Comparison of ENCODE assay signal across 9 cellular contexts in the genomic region with DNA sequence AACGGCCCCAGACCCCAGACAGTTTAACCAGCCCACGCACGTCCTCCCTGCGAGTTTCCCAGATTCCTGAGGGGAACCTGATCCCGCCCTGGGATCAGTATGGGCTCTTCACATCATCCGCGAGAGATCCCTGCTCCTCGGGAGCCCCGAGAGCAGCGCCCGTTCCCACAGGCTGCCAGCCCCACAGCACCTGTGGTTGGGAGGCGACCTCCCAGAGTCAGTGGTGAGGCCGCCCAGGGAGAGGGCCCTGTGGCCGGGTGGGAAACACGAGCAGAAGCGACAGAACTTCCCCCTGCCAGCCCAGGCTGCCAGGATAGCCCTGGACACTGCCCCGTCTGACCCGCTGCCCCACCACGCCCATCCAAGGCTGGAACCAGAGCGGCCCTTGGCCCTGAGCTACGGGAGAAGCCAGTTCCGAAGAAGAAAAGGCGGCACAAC. TPM values are rescaled to one million over a fixed set of nuclear protein-coding genes. Genes with fewer than 3 reads are reported as not detected.
DNase-seq lines count a peak whose midpoint lies in the region; ATAC-seq lines count a peak whose summit lies in the region.
"Had no signal": no experiment of that assay in that cellular context is flagged by ENCODE, and none has a peak within 500 bp of the region (broad histone marks: within the 10 kb centered on the region; RNA-seq: fewer than 3 reads in every experiment).

No MANE protein-coding gene starts in this region.

- H3K4me1 ChIP-seq in adipocyte (ENCODE audit: control insufficient read depth, insufficient read depth, low read length), result peaks cover 39% of the 10 kb centered on the region

- ATAC-seq in left colon (peak; percentile 58), HG03045 (IDR thresholded peaks at IDR 0.05; ENCODE audit: unreplicated experiment) (no peak), HG03521 (IDR thresholded peaks at IDR 0.05; ENCODE audit: unreplicated experiment) (no peak)
- no peak for ATAC-seq in stimulated activated memory B cell treated with anti-CD40 and anti-IgM and Interleukin-4, amounts not matched to agents 10 μg/mL and 1 μg/mL and 100 μg/mL, for 72 hours

- peaks cover 8% of the 10 kb centered on the region for H3K27me3 Mint-ChIP-seq in IgD-negative memory B cell
- H3K27me3 Mint-ChIP-seq in stimulated activated memory B cell treated with anti-CD40 and anti-IgM and Interleukin-4, amounts not matched to agents 10 μg/mL and 1 μg/mL and 100 μg/mL, for 72 hours, result no peaks in the 10 kb centered on the region

- peaks cover 7 to 13% (median 9%) of the 10 kb centered on the region in 3 donors for H3K4me1 Mint-ChIP-seq in IgD-negative memory B cell
- peaks cover 18% of the 10 kb centered on the region for H3K4me1 Mint-ChIP-seq in stimulated activated memory B cell treated with anti-CD40 and anti-IgM and Interleukin-4, amounts not matched to agents 10 μg/mL and 1 μg/mL and 100 μg/mL, for 72 hours

- peaks cover 0 to 1% (median 0%) of the 10 kb centered on the region in 3 donors for H3K9me3 Mint-ChIP-seq in IgD-negative memory B cell
- no peaks in the 10 kb centered on the region for H3K9me3 Mint-ChIP-seq in stimulated activated memory B cell treated with anti-CD40 and anti-IgM and Interleukin-4, amounts not matched to agents 10 μg/mL and 1 μg/mL and 100 μg/mL, for 72 hours

- H3K4me3 Mint-ChIP-seq in IgD-negative memory B cell, result peak overlapping the region in 3 of 4 donors; percentile 47 to 87 (median 73)
- H3K4me3 Mint-ChIP-seq in stimulated activated memory B cell treated with anti-CD40 and anti-IgM and Interleukin-4, amounts not matched to agents 10 μg/mL and 1 μg/mL and 100 μg/mL, for 72 hours, result no peak overlapping the region

- no peaks in the 10 kb centered on the region for H3K36me3 ChIP-seq in adipocyte (ENCODE audit: control insufficient read depth, insufficient read depth, low read length, severe bottlenecking)

- no peaks in the 10 kb centered on the region for H3K36me3 Mint-ChIP-seq in IgD-negative memory B cell
- H3K36me3 Mint-ChIP-seq in stimulated activated memory B cell treated with anti-CD40 and anti-IgM and Interleukin-4, amounts not matched to agents 10 μg/mL and 1 μg/mL and 100 μg/mL, for 72 hours, result no peaks in the 10 kb centered on the region

- peak overlapping the region; percentile 84 to 98 (median 93) for H3K27ac Mint-ChIP-seq in IgD-negative memory B cell
- peak overlapping the region; percentile 96 for H3K27ac Mint-ChIP-seq in stimulated activated memory B cell treated with anti-CD40 and anti-IgM and Interleukin-4, amounts not matched to agents 10 μg/mL and 1 μg/mL and 100 μg/mL, for 72 hours

- no peaks in the 10 kb centered on the region for H3K9me3 ChIP-seq in adipocyte (ENCODE audit: control insufficient read depth, low read length)

- intact Hi-C loops in left colon (cut with DNase I, micrococcal nuclease), result no loop called here

- H3K9ac ChIP-seq in adipocyte (ENCODE audit: low read length), result peak overlapping the region; percentile 71

- DNase-seq in adipocyte (ENCODE audit: low read depth), result no peak
- peak in 1 of 2 donors; percentile 44 for DNase-seq in left colon
- no peak for DNase-seq in NCI-H2227 treated with DMSO at 0.1 percent for 48 hours (lab: John Stamatoyannopoulos, UW)
- DNase-seq in hippocampal formation (lab: John Stamatoyannopoulos, UW), result no peak
- DNase-seq: NCI-H774 had no signal

- H3K27me3 ChIP-seq in adipocyte (replicated peaks; ENCODE audit: control insufficient read depth, insufficient read depth, low read length), result peaks cover 43% of the 10 kb centered on the region

- H3K4me3 ChIP-seq in adipocyte (ENCODE audit: low read length), result peak overlapping the region; percentile 49

RNA-seq across cellular contexts. Expression of gene TSC22D3, which starts 32.8 kb away (rescaled TPM):
- polyA plus RNA-seq in IgD-negative memory B cell, result 1,475 TPM
- 100 to 1,000 TPM in 1 of 2 donors, 10 to 100 TPM in 1; 33.0 to 106 TPM for total RNA-seq in left colon

RNA-seq across cellular contexts. Expression of gene NCBP2L, which starts 34.8 kb away (rescaled TPM):
- polyA plus RNA-seq in IgD-negative memory B cell, result not detected
- not detected for total RNA-seq in left colon
